8 cellular contexts compared by ENCODE assay signal in the genomic region with DNA sequence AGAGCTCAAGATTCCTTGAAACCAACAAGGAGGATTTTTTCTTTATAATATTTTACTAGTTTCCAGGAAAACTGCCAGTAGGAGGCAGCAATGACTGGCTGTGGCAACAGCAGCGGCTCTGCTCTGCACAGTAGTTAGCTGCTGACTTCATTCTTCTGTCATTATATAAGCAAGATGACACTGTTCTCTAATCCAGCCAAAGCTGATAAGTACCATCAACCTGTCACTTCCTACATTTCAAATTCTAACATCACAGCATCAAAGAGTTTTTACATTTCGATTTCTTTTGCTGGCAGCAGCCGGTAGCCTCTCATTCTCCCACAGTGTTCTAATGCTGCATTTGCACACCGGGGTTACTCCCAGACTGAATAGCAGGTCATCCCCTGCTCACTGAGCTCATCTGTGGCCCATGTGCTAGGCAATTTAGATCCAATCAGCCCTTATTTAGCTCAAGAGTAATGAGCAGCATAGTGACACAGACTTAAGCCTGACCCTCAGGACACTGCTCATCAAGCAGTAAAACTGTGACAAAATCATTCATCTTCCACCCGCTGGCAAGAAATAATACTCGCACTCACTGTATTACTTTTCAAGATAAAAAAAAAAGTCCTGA.
A peak's percentile ranks its signal among the peaks of the same experiment; 100 is the strongest.
DNase-seq lines count a peak whose midpoint lies in the region; ATAC-seq and TF ChIP-seq lines count a peak whose summit lies in the region.

No MANE protein-coding gene starts in this region.

- H3K9me2 ChIP-seq in SU-DHL-6 (replicated peaks; ENCODE audit: insufficient read depth, low read length), result no peaks in the 10 kb centered on the region

- H3K4me3 Mint-ChIP-seq in activated T-cell treated with anti-CD3 and anti-CD28 coated beads, Interleukin-2, amount 50 U/mL, for 24 hours, result no peak overlapping the region

- no peaks in the 10 kb centered on the region for H3K27me3 ChIP-seq in BE2C
- H3K27me3 ChIP-seq in SU-DHL-6 (ENCODE audit: low read length), result no peaks in the 10 kb centered on the region
- no peaks in the 10 kb centered on the region for H3K27me3 ChIP-seq in stomach

- WGBS in stomach, 5 donors, result 73 to 82% (median 76%) methylated on average over 6 of the region's 6 CpGs

- peaks cover 45% of the 10 kb centered on the region for H3K36me3 Mint-ChIP-seq in activated T-cell treated with anti-CD3 and anti-CD28 coated beads, Interleukin-2, amount 50 U/mL, for 24 hours (ENCODE audit: low read depth)

- no peak overlapping the region for H3K9ac ChIP-seq in SU-DHL-6 (ENCODE audit: low read length)

- H3K9me3 ChIP-seq in BE2C (no peaks in the 10 kb centered on the region), SU-DHL-6 (ENCODE audit: insufficient read depth, low read length) (no peaks in the 10 kb centered on the region), stomach (no peaks in the 10 kb centered on the region)

- no peak overlapping the region for H3K27ac Mint-ChIP-seq in activated T-cell treated with anti-CD3 and anti-CD28 coated beads, Interleukin-2, amount 50 U/mL, for 24 hours

- intact Hi-C loops in stomach (cut with DNase I; ENCODE audit: low total_unique reads), result no loop called here

- no peaks in the 10 kb centered on the region for H3K9me3 Mint-ChIP-seq in activated T-cell treated with anti-CD3 and anti-CD28 coated beads, Interleukin-2, amount 50 U/mL, for 24 hours

- ATAC-seq in GM18502 (IDR thresholded peaks at IDR 0.05; ENCODE audit: poor library complexity, unreplicated experiment), result no peak

- H3K4me3 ChIP-seq in BE2C (ENCODE audit: low read depth, low read length) (no peak overlapping the region), HFF-Myc (replicated peaks; ENCODE audit: low read depth, low read length) (no peak overlapping the region), SU-DHL-6 (ENCODE audit: insufficient read depth, low read length, poor library complexity, severe bottlenecking) (no peak overlapping the region), retinal pigment epithelial cell (ENCODE audit: low read length) (no peak overlapping the region), stomach (no peak overlapping the region)

- H3K79me2 ChIP-seq in SU-DHL-6 (ENCODE audit: insufficient read depth, low read length), result peaks cover 3% of the 10 kb centered on the region; the same call in 1 of the 2 replicates

- no peaks in the 10 kb centered on the region for H4K20me1 ChIP-seq in SU-DHL-6 (ENCODE audit: low read depth, low read length)

- DNase-seq in BE2C, result peak; percentile 60
- peak; percentile 41 for DNase-seq in HFF-Myc (ENCODE audit: extremely low read depth, low read depth)
- peak; percentile 83 for DNase-seq in globus pallidus (ENCODE audit: low spot score)
- peak; percentile 20 for DNase-seq in retinal pigment epithelial cell (ENCODE audit: low read depth)
- DNase-seq in stomach, result no peak
- DNase-seq in activated T-cell treated with anti-CD3 and anti-CD28 coated beads, Interleukin-2, amount 50 U/mL, for 24 hours, result no peak

- H3K36me3 ChIP-seq in BE2C (peaks cover 4% of the 10 kb centered on the region), SU-DHL-6 (ENCODE audit: low read length) (peaks cover 4% of the 10 kb centered on the region; the same call in 1 of the 2 replicates), stomach (no peaks in the 10 kb centered on the region)

- TF ChIP-seq CTCF in BE2C (IDR thresholded peaks at IDR 0.05; ENCODE audit: low read depth, low read length) (peak; percentile 74), HFF-Myc (IDR thresholded peaks at IDR 0.05; ENCODE audit: low read depth, low read length, missing control alignments) (peak; percentile 63), SU-DHL-6 (IDR thresholded peaks at IDR 0.05; ENCODE audit: insufficient read depth, low read length, poor library complexity, severe bottlenecking) (peak; percentile 11), retinal pigment epithelial cell (conservative IDR thresholded peaks at IDR 0.05; ENCODE audit: low read depth, low read length) (peak; percentile 74), stomach (IDR thresholded peaks at IDR 0.05) (peak in 1 of 7 experiments; percentile 22)

- H3K4me1 Mint-ChIP-seq in activated T-cell treated with anti-CD3 and anti-CD28 coated beads, Interleukin-2, amount 50 U/mL, for 24 hours (ENCODE audit: low read depth), result peaks cover 2% of the 10 kb centered on the region

- H3K27ac ChIP-seq in SU-DHL-6 (ENCODE audit: low read depth, low read length), result no peak overlapping the region
- no peak overlapping the region for H3K27ac ChIP-seq in stomach

- no peak overlapping the region for H3K4me2 ChIP-seq in SU-DHL-6 (ENCODE audit: low read depth, low read length, poor library complexity, severe bottlenecking)

- peaks cover 12% of the 10 kb centered on the region; the same call in 1 of the 2 replicates for H3F3A ChIP-seq in SU-DHL-6 (ENCODE audit: insufficient read depth)

- no peaks in the 10 kb centered on the region; the same call in 1 of the 2 replicates for H3K4me1 ChIP-seq in BE2C
- peaks cover 0 to 8% (median 0%) of the 10 kb centered on the region in 4 donors for H3K4me1 ChIP-seq in stomach

- no peak for TF ChIP-seq EP300 in stomach (IDR thresholded peaks at IDR 0.05)

- no peak for TF ChIP-seq POLR2A in stomach (IDR thresholded peaks at IDR 0.05)

- H3K27me3 Mint-ChIP-seq in activated T-cell treated with anti-CD3 and anti-CD28 coated beads, Interleukin-2, amount 50 U/mL, for 24 hours, result no peaks in the 10 kb centered on the region

- no peak overlapping the region for H2AFZ ChIP-seq in SU-DHL-6 (ENCODE audit: low read depth, low read length, severe bottlenecking)

Comparison
In these comparisons a context has a peak if more than half of its experiments do, and no peak if none do; other contexts are left out.
1. DNase-seq: peak in BE2C (single experiment), HFF-Myc (single experiment), globus pallidus (single experiment) and retinal pigment epithelial cell (single experiment); none in stomach (single experiment) and activated T-cell treated with anti-CD3 and anti-CD28 coated beads, Interleukin-2, amount 50 U/mL, for 24 hours (single experiment).